ENCODE assay signal across 1 cellular context in the genomic region with DNA sequence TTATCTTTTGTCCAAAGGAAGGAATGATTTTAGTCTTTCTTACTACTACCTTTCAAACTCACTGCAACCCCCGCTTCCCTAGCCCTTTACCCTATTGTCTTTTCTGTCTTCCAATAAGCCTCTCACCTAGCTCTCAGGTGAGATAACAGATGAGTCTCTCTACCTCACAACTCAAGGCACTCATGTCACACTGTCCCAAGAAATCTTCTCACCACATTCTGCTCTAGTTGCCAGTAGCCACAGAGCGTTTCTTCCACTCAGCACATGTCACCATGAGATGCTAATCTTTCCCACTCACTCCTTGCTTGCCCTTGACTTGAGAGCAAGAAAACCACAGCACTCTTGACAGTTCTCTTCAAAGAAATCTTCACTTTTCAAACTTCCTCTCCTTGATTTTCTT.
TF ChIP-seq lines count a peak whose summit lies in the region.

No MANE protein-coding gene starts in this region.

TF ChIP-seq in WTC11, 78 proteins besides CTCF, POLR2A, EP300 and RAD21 (continued from another document):
- TF ChIP-seq, protein P1, sequence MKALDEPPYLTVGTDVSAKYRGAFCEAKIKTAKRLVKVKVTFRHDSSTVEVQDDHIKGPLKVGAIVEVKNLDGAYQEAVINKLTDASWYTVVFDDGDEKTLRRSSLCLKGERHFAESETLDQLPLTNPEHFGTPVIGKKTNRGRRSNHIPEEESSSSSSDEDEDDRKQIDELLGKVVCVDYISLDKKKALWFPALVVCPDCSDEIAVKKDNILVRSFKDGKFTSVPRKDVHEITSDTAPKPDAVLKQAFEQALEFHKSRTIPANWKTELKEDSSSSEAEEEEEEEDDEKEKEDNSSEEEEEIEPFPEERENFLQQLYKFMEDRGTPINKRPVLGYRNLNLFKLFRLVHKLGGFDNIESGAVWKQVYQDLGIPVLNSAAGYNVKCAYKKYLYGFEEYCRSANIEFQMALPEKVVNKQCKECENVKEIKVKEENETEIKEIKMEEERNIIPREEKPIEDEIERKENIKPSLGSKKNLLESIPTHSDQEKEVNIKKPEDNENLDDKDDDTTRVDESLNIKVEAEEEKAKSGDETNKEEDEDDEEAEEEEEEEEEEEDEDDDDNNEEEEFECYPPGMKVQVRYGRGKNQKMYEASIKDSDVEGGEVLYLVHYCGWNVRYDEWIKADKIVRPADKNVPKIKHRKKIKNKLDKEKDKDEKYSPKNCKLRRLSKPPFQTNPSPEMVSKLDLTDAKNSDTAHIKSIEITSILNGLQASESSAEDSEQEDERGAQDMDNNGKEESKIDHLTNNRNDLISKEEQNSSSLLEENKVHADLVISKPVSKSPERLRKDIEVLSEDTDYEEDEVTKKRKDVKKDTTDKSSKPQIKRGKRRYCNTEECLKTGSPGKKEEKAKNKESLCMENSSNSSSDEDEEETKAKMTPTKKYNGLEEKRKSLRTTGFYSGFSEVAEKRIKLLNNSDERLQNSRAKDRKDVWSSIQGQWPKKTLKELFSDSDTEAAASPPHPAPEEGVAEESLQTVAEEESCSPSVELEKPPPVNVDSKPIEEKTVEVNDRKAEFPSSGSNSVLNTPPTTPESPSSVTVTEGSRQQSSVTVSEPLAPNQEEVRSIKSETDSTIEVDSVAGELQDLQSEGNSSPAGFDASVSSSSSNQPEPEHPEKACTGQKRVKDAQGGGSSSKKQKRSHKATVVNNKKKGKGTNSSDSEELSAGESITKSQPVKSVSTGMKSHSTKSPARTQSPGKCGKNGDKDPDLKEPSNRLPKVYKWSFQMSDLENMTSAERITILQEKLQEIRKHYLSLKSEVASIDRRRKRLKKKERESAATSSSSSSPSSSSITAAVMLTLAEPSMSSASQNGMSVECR (CRISPR knock-in tag; IDR thresholded peaks at IDR 0.05; ENCODE audit: borderline replicate concordance): no peak
- TF ChIP-seq, protein P2, sequence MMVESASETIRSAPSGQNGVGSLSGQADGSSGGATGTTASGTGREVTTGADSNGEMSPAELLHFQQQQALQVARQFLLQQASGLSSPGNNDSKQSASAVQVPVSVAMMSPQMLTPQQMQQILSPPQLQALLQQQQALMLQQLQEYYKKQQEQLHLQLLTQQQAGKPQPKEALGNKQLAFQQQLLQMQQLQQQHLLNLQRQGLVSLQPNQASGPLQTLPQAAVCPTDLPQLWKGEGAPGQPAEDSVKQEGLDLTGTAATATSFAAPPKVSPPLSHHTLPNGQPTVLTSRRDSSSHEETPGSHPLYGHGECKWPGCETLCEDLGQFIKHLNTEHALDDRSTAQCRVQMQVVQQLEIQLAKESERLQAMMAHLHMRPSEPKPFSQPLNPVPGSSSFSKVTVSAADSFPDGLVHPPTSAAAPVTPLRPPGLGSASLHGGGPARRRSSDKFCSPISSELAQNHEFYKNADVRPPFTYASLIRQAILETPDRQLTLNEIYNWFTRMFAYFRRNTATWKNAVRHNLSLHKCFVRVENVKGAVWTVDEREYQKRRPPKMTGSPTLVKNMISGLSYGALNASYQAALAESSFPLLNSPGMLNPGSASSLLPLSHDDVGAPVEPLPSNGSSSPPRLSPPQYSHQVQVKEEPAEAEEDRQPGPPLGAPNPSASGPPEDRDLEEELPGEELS (CRISPR knock-in tag; IDR thresholded peaks at IDR 0.05): no peak
- TF ChIP-seq ZNF219 (CRISPR knock-in tag; IDR thresholded peaks at IDR 0.05; ENCODE audit: borderline replicate concordance) (no peak), NR2C2 (CRISPR knock-in tag; IDR thresholded peaks at IDR 0.05) (no peak), CREM (CRISPR knock-in tag; IDR thresholded peaks at IDR 0.05) (no peak), JUN (CRISPR knock-in tag; IDR thresholded peaks at IDR 0.05) (no peak)
- TF ChIP-seq, protein P3, sequence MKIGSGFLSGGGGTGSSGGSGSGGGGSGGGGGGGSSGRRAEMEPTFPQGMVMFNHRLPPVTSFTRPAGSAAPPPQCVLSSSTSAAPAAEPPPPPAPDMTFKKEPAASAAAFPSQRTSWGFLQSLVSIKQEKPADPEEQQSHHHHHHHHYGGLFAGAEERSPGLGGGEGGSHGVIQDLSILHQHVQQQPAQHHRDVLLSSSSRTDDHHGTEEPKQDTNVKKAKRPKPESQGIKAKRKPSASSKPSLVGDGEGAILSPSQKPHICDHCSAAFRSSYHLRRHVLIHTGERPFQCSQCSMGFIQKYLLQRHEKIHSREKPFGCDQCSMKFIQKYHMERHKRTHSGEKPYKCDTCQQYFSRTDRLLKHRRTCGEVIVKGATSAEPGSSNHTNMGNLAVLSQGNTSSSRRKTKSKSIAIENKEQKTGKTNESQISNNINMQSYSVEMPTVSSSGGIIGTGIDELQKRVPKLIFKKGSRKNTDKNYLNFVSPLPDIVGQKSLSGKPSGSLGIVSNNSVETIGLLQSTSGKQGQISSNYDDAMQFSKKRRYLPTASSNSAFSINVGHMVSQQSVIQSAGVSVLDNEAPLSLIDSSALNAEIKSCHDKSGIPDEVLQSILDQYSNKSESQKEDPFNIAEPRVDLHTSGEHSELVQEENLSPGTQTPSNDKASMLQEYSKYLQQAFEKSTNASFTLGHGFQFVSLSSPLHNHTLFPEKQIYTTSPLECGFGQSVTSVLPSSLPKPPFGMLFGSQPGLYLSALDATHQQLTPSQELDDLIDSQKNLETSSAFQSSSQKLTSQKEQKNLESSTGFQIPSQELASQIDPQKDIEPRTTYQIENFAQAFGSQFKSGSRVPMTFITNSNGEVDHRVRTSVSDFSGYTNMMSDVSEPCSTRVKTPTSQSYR (CRISPR knock-in tag; IDR thresholded peaks at IDR 0.05): no peak
- TF ChIP-seq, protein P4, sequence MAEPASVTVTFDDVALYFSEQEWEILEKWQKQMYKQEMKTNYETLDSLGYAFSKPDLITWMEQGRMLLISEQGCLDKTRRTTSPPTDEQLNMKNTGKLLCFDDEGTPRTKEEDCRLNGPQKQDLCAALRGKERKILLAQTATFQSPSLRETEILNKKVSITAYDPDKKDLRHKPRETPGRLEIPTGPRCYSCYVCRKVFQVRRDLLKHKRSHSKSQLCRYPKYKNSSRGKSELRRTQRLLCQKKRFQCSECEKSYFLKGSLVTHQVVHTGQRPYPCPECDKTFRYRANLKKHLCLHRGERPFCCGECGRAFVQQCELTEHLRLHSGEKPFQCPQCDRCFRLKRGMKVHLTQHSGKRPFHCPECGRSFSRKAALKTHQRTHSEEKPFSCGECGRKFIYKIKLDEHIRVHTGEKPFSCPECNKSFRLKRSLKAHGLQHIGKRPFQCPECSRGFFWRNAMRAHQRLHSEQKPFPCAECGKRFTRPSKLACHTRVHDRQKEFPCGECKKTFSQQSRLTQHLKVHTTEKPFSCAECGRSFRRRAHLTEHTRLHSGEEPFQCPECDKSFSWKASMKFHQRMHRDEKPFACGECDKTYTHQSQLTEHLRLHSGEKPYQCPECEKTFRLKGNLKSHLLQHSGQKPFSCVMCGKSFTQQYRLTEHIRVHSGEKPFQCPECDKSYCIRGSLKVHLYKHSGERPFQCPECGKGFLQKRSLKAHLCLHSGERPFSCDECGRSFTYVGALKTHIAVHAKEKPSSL (CRISPR knock-in tag; conservative IDR thresholded peaks at IDR 0.05): no peak
